In the genomic region with DNA sequence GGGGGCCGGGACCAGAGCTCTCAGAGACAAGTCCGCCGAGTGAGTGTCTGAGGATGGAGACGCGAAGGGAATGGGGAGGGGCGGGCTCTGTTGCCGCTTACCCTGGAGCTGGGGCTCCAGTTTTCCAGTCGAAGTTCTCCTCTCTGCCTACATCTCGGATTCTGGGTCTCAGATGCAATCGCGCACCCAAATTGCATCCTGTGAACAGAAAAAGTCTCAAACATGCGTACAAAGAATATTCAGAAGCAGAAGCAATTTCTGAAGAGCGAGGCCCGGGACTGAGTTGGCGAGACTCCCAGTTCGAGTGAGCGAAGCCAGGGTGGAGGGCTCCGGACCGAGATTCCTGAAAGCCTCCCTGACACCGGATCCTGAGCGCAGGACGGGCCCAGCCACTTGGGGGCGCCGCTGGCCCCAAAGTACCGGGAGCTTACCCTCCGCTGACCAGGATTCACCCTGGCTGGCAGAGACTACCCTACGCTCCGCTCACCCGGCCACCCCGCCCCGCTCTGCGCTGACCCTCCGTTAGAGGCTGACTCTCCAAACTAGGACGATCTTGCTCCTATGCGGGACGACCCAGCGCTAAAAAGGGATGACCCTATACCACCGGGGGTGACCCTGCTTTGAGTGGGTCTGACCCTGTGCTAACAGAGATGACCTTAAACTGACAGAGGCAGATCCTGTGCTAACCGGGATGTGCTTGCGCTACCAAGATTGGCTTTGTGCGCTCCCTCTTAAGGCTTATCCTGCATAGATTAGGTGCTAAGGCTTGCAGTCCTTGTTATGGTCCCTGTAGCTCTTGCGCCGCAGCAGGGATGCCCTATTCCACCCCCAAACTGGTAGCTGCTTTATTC, we compare ENCODE assay signal across 11 cellular contexts. TPM values are rescaled to one million over a fixed set of nuclear protein-coding genes. Genes with fewer than 3 reads are reported as not detected.
DNase-seq lines count a peak whose midpoint lies in the region; ATAC-seq, FAIRE-seq and TF ChIP-seq lines count a peak whose summit lies in the region.
"Had no signal": no experiment of that assay in that cellular context is flagged by ENCODE, and none has a peak within 500 bp of the region (broad histone marks: within the 10 kb centered on the region; RNA-seq: fewer than 3 reads in every experiment).

No MANE protein-coding gene starts in this region.

- TF ChIP-seq POLR2A in HCT116 (IDR thresholded peaks at IDR 0.05; ENCODE audit: borderline replicate concordance, extremely low read depth, insufficient read depth, insufficient read length) (no peak), GM12878 (IDR thresholded peaks at IDR 0.05; ENCODE audit: low read depth, low read length) (no peak), HepG2 (IDR thresholded peaks at IDR 0.05; ENCODE audit: insufficient read depth in 1 of 2, low read depth in 2 of 2, low read length in 2 of 2) (no peak)

- no peaks in the 10 kb centered on the region for H3K9me2 ChIP-seq in HCT116 (ENCODE audit: insufficient read depth)

- ATAC-seq in HCT116 (peak; percentile 93), GM12878 (no peak), HepG2 (peak; percentile 94), GM18867 (IDR thresholded peaks at IDR 0.05; ENCODE audit: unreplicated experiment) (no peak)

- H3K9ac ChIP-seq in HCT116 (ENCODE audit: low read length) (no peak overlapping the region), GM12878 (ENCODE audit: control insufficient read depth, insufficient read depth, low read length) (no peak overlapping the region), HepG2 (ENCODE audit: insufficient read depth, low read depth, low read length) (no peak overlapping the region)

- H4K20me1 ChIP-seq in HCT116 (ENCODE audit: insufficient read depth) = no peaks in the 10 kb centered on the region
- no peaks in the 10 kb centered on the region for H4K20me1 ChIP-seq in GM12878 (ENCODE audit: control insufficient read depth, insufficient read depth)
- H4K20me1 ChIP-seq in HepG2 (ENCODE audit: insufficient read depth, low read length) = peaks cover 4% of the 10 kb centered on the region; the same call in 1 of the 2 replicates

- POLR2A ChIA-PET in HCT116 (lab: Charles Lee) (no interaction called here), GM12878 (lab: Charles Lee) (no interaction called here), HepG2 (lab: Yijun Ruan, JAX) (no interaction called here)

- H3K9me3 ChIP-seq in HCT116 (ENCODE audit: control insufficient read depth in 1 of 2, insufficient read depth in 1 of 2, low read depth in 1 of 2, low read length in 2 of 2) = no peaks in the 10 kb centered on the region
- H3K9me3 ChIP-seq in GM12878 (replicated peaks; ENCODE audit: control insufficient read depth, insufficient read depth, low read length) = no peaks in the 10 kb centered on the region; the same call in 2 of the 3 replicates
- H3K9me3 ChIP-seq in HepG2 (ENCODE audit: low read length) = no peaks in the 10 kb centered on the region

- in situ Hi-C loops in GM12878 (cut with MboI) = no loop called here
- in situ Hi-C loops in HepG2 (cut with HindIII; ENCODE audit: extremely low pct_ligation_motif_present, low pct_unique_long_range_greater_than_20kb) = loop anchor here (5.0 kb wide), 1 partner anchor 262 kb away; no protein-coding TSS in a partner anchor

- no peak for DNase-seq in AG09309 (ENCODE audit: low read depth)
- no peak for DNase-seq in HCT116 (ENCODE audit: low read depth, low spot score)
- DNase-seq in GM12878 (ENCODE audit: low read depth, low spot score) = no peak
- DNase-seq in HepG2 (ENCODE audit: low spot score) = peak; percentile 25
- DNase-seq in AML-193 (lab: John Stamatoyannopoulos, UW) = no peak
- DNase-seq in NCI-H2107 treated with DMSO at 0.1 percent for 48 hours (lab: John Stamatoyannopoulos, UW; ENCODE audit: unreplicated experiment) = no peak
- DNase-seq in activated naive CD4-positive, alpha-beta T cell (lab: John Stamatoyannopoulos, UW) = no peak

- no peak for FAIRE-seq in GM12878 (lab: Jason Lieb, UNC)
- FAIRE-seq in HepG2 (lab: Jason Lieb, UNC) = no peak
- FAIRE-seq: GM12892 had no signal

- TF ChIP-seq RAD21 in HCT116 (IDR thresholded peaks at IDR 0.05; ENCODE audit: low read depth) (peak; percentile 68), GM12878 (IDR thresholded peaks at IDR 0.05; ENCODE audit: insufficient read depth, low read depth, low read length) (peak; percentile 8; the same call in 1 of the 2 replicates), HepG2 (CRISPR knock-in tag; IDR thresholded peaks at IDR 0.05) (peak; percentile 77)

- no peaks in the 10 kb centered on the region for H3K36me3 ChIP-seq in HCT116 (ENCODE audit: control insufficient read depth in 1 of 2, insufficient read depth in 2 of 2, low read length in 2 of 2)
- no peaks in the 10 kb centered on the region for H3K36me3 ChIP-seq in GM12878 (ENCODE audit: control insufficient read depth in 2 of 2, insufficient read depth in 2 of 2, low read length in 1 of 2)
- H3K36me3 ChIP-seq in HepG2 (replicated peaks in 1 of 2; ENCODE audit: control insufficient read depth in 1 of 2, insufficient read depth in 2 of 2, low read length in 2 of 2) = no peaks in the 10 kb centered on the region

- intact Hi-C loops in HCT116 (cut with micrococcal nuclease) (loop anchor here (1.0 kb wide), 1 partner anchor 174 kb away; no protein-coding TSS in a partner anchor), GM12878 (cut with micrococcal nuclease; ENCODE audit: unreplicated experiment) (no loop called here), HepG2 (cut with micrococcal nuclease; ENCODE audit: unreplicated experiment) (loop anchor here (1.0 to 5.0 kb wide), 2 partner anchors 260 to 277 kb away; no protein-coding TSS in a partner anchor)

- TF ChIP-seq CTCF in AG09309 (IDR thresholded peaks at IDR 0.05; ENCODE audit: control insufficient read depth, insufficient read depth, low read depth, low read length, missing control alignments) = peak; percentile 32
- TF ChIP-seq CTCF in HCT116 (IDR thresholded peaks at IDR 0.05 in 2 of 3, conservative IDR thresholded peaks at IDR 0.05 in 1 of 3; ENCODE audit: borderline replicate concordance in 1 of 3, insufficient read depth in 1 of 3, low read depth in 2 of 3, low read length in 2 of 3) = peak; percentile 62 to 86 (median 63)
- TF ChIP-seq CTCF in GM12878 (IDR thresholded peaks at IDR 0.05 in 2 of 3, conservative IDR thresholded peaks at IDR 0.05 in 1 of 3; ENCODE audit: control insufficient read depth in 2 of 3, extremely low read depth in 1 of 3, insufficient read depth in 1 of 3, low read depth in 3 of 3, low read length in 3 of 3) = peak; percentile 27 to 38 (median 32); a peak in 2 of 6 replicates
- TF ChIP-seq CTCF in HepG2 (CRISPR knock-in tag; IDR thresholded peaks at IDR 0.05) = peak; percentile 79

- WGBS in GM12878 (ENCODE audit: insufficient coverage, insufficient replicate concordance, low lambda C conversion rate, missing lambda C conversion rate) = 27% methylated on average over 40 of the region's 43 CpGs
- WGBS in HepG2 (ENCODE audit: low lambda C conversion rate) = 31% methylated on average over 23 of the region's 43 CpGs

- SMC1A ChIA-PET in GM12878 (lab: Charles Lee; ENCODE audit: uncharacterized antibody, unreplicated experiment) = interaction anchor here (0.6 to 1.2 kb wide), 3 partner anchors 18 to 67 kb away, joined by 3 to 4 read pairs (median 3); no protein-coding TSS in a partner anchor

- CTCF ChIA-PET in HCT116 (lab: Charles Lee) (interaction anchor here (0.7 to 4.6 kb wide), 11 partner anchors 9 to 276 kb away, joined by 3 to 43 read pairs (median 4); partner anchors contain the start of gene FOXD2), GM12878 (lab: Yijun Ruan, JAX) (interaction anchor here (2.2 to 2.4 kb wide), 2 partner anchors 14 to 276 kb away, joined by 11 to 13 read pairs; no protein-coding TSS in a partner anchor), HepG2 (lab: Yijun Ruan, JAX; ENCODE audit: low intra/inter-chr PET ratio, low total read pairs) (interaction anchor here (1.2 kb wide), 1 partner anchor 261 kb away, joined by 5 read pairs; no protein-coding TSS in a partner anchor)

- H3K4me1 ChIP-seq in HCT116 (ENCODE audit: control insufficient read depth in 1 of 2, insufficient read depth in 2 of 2, low read length in 2 of 2) = no peaks in the 10 kb centered on the region
- H3K4me1 ChIP-seq in GM12878 (ENCODE audit: control insufficient read depth, insufficient read depth, low read length) = no peaks in the 10 kb centered on the region; the same call in 1 of the 2 replicates
- H3K4me1 ChIP-seq in HepG2 (ENCODE audit: insufficient read depth, low read length) = no peaks in the 10 kb centered on the region

- BruUV-seq in HCT116 (replicated peaks; lab: Mats Ljungman, UMichigan) (no TSS peak), GM12878 (replicated peaks; lab: Mats Ljungman, UMichigan) (no TSS peak), HepG2 (replicated peaks; lab: Mats Ljungman, UMichigan) (no TSS peak)

- H3K4me3 ChIP-seq in AG09309 (ENCODE audit: control insufficient read depth, low read depth, low read length) (no peak overlapping the region), HCT116 (replicated peaks in 1 of 2; ENCODE audit: low read depth in 1 of 2, low read length in 2 of 2) (no peak overlapping the region), GM12878 (no peak overlapping the region), HepG2 (replicated peaks in 1 of 3; ENCODE audit: insufficient read depth in 1 of 3, low read depth in 2 of 3, low read length in 3 of 3) (no peak overlapping the region)

- H3K27ac ChIP-seq in HCT116 (ENCODE audit: low read depth, low read length) (no peak overlapping the region), GM12878 (ENCODE audit: control insufficient read depth, insufficient read depth) (no peak overlapping the region), HepG2 (ENCODE audit: extremely low read length, insufficient read depth, low read length) (no peak overlapping the region)

- no peak for TF ChIP-seq EP300 in GM12878 (IDR thresholded peaks at IDR 0.05; ENCODE audit: borderline replicate concordance in 1 of 2, control insufficient read depth in 1 of 2, low read depth in 2 of 2, low read length in 2 of 2)
- no peak for TF ChIP-seq EP300 in HepG2 (IDR thresholded peaks at IDR 0.05; ENCODE audit: low read depth in 2 of 2, low read length in 2 of 2)
- no peak for TF ChIP-seq EP300 in HepG2 (CRISPR knock-in tag; IDR thresholded peaks at IDR 0.05; ENCODE audit: borderline replicate concordance)

- H2AFZ ChIP-seq in HCT116 (ENCODE audit: low read depth, low read length, poor library complexity, severe bottlenecking) (no peak overlapping the region), GM12878 (ENCODE audit: control insufficient read depth, low read depth, low read length) (no peak overlapping the region), HepG2 (ENCODE audit: low read length) (no peak overlapping the region)

- RAD21 ChIA-PET in HCT116 (lab: Charles Lee; ENCODE audit: low non-redundant PET in 1 of 2, low total read pairs in 2 of 2, uncharacterized antibody in 2 of 2, unreplicated experiment in 2 of 2) = interaction anchor here (0.7 to 1.5 kb wide), 2 partner anchors 276 kb away, joined by 4 read pairs; no protein-coding TSS in a partner anchor
- RAD21 ChIA-PET in GM12878 (lab: Charles Lee; ENCODE audit: unreplicated experiment) = interaction anchor here (0.6 to 1.5 kb wide), 2 partner anchors 15 to 261 kb away, joined by 3 read pairs; no protein-coding TSS in a partner anchor

- H3K4me2 ChIP-seq in HCT116 (ENCODE audit: low read length) (no peak overlapping the region), GM12878 (ENCODE audit: control insufficient read depth, insufficient read depth) (no peak overlapping the region), HepG2 (ENCODE audit: low read depth, low read length) (no peak overlapping the region)

- H3K27me3 ChIP-seq in HCT116 (ENCODE audit: insufficient read depth, low read length) = peaks cover 14% of the 10 kb centered on the region; the same call in 1 of the 2 replicates
- peaks cover 18 to 22% of the 10 kb centered on the region in 2 experiments for H3K27me3 ChIP-seq in GM12878 (replicated peaks in 1 of 2; ENCODE audit: control insufficient read depth in 2 of 2, insufficient read depth in 2 of 2, low read length in 1 of 2)
- H3K27me3 ChIP-seq in HepG2 (ENCODE audit: control insufficient read depth in 1 of 2, insufficient read depth in 2 of 2, low read length in 2 of 2) = peaks cover 10 to 78% of the 10 kb centered on the region in 2 experiments; a peak in 4 of 5 replicates

- no peaks in the 10 kb centered on the region for H3K79me2 ChIP-seq in HCT116 (ENCODE audit: insufficient read depth, low read length)
- no peaks in the 10 kb centered on the region for H3K79me2 ChIP-seq in GM12878 (ENCODE audit: control insufficient read depth, insufficient read depth, low read length)
- no peaks in the 10 kb centered on the region for H3K79me2 ChIP-seq in HepG2 (ENCODE audit: insufficient read depth, low read length)

RNA-seq across cellular contexts. Expression of gene FOXD2, which starts 12.1 kb away (rescaled TPM):
- total RNA-seq in HCT116 (2021; ENCODE audit: unreplicated experiment) = 1.9 TPM
- 1.0 and 1.5 TPM in 2 replicates for polyA plus RNA-seq in HCT116 (2012)
- total RNA-seq in GM12878 (2013; cell fraction: nucleolus; rRNA removed) = 0.10 TPM in 1 of 2 replicates, not detected in the other
- under 0.01 and 0.05 TPM in 2 replicates for total RNA-seq in GM12878 (2014; rRNA removed)
- total RNA-seq in GM12878 (2014; rRNA removed; fragmentation: Illumina TruSeq; extraction: Trizol) = 0.04 TPM in 1 of 2 replicates, not detected in the other
- total RNA-seq in GM12878 (2021) = 0.05 TPM in 1 of 2 replicates, not detected in the other
- polyA plus RNA-seq in GM12878 (2011; ENCODE audit: low read depth) = 0.12 TPM
- polyA plus RNA-seq in GM12878 (2011; rRNA removed) = 0.01 and 0.04 TPM in 2 replicates
- 0.01 and 0.03 TPM in 2 replicates for polyA plus RNA-seq in GM12878 (2011; cell fraction: cytosol; rRNA removed)
- polyA plus RNA-seq in GM12878 (2011; cell fraction: nucleus; rRNA removed) = 0.15 and 0.16 TPM in 2 replicates
- polyA plus RNA-seq in GM12878 (2012) = 0.26 and 0.29 TPM in 2 replicates
- 0.01 TPM in 1 of 2 replicates, not detected in the other for polyA plus RNA-seq in GM12878 (2014; fragmentation: Illumina TruSeq; extraction: Trizol)
- polyA plus RNA-seq in GM12878 (2014; fragmentation: Nextera tagmentation; extraction: Ambion mirVana) = under 1 TPM in 1 of 2 experiments, not detected in 1; 0.04 TPM
- 0.01 and 0.04 TPM in 2 replicates for polyA plus RNA-seq in GM12878 (2014; rRNA removed)
- under 1 TPM; 0.23 to 0.27 TPM for polyA plus RNA-seq in GM12878 (2016; fragmentation: Nextera tagmentation; extraction: Ambion mirVana)
- 0.05 TPM in 1 of 2 replicates, not detected in the other for polyA minus RNA-seq in GM12878 (2011; rRNA and poly(A)+ RNA removed)
- not detected in 2 replicates for polyA minus RNA-seq in GM12878 (2011; cell fraction: cytosol; rRNA and poly(A)+ RNA removed)
- polyA minus RNA-seq in GM12878 (2011; cell fraction: nucleus; rRNA and poly(A)+ RNA removed) = 0.24 and 0.29 TPM in 2 replicates
- 0.07 and 0.09 TPM in 2 replicates for total RNA-seq in HepG2 (2016; rRNA removed; fragmentation: Illumina TruSeq; extraction: Trizol)
- total RNA-seq in HepG2 (2016; cell fraction: cytosol; rRNA removed; fragmentation: Illumina TruSeq; extraction: Trizol; ENCODE audit: low read depth) = 0.09 TPM in 1 of 2 replicates, not detected in the other
- 0.04 and 0.09 TPM in 2 replicates for total RNA-seq in HepG2 (2016; cell fraction: insoluble cytoplasmic fraction; rRNA removed; fragmentation: Illumina TruSeq; extraction: Trizol)
- total RNA-seq in HepG2 (2016; cell fraction: membrane; rRNA removed; fragmentation: Illumina TruSeq; extraction: Trizol) = 0.09 and 0.10 TPM in 2 replicates
- total RNA-seq in HepG2 (2016; cell fraction: nucleus; rRNA removed; fragmentation: Illumina TruSeq; extraction: Trizol) = 0.06 TPM in 1 of 2 replicates, not detected in the other
- polyA plus RNA-seq in HepG2 (2011; rRNA removed) = 0.01 and 0.03 TPM in 2 replicates
- polyA plus RNA-seq in HepG2 (2011; cell fraction: cytosol; rRNA removed) = 0.03 and 0.04 TPM in 2 replicates
- polyA plus RNA-seq in HepG2 (2011; cell fraction: nucleus; rRNA removed) = 0.03 and 0.10 TPM in 2 replicates
- 0.29 and 0.32 TPM in 2 replicates for polyA plus RNA-seq in HepG2 (2012)
- polyA plus RNA-seq in HepG2 (2016; cell fraction: cytosol; fragmentation: Illumina TruSeq; extraction: Trizol; ENCODE audit: low read depth) = 0.02 TPM in 1 of 2 replicates, not detected in the other
- 0.05 and 0.13 TPM in 2 replicates for polyA plus RNA-seq in HepG2 (2016; cell fraction: insoluble cytoplasmic fraction; fragmentation: Illumina TruSeq; extraction: Trizol; ENCODE audit: low read depth)
- polyA plus RNA-seq in HepG2 (2016; cell fraction: membrane; fragmentation: Illumina TruSeq; extraction: Trizol; ENCODE audit: low read depth) = not detected in 2 replicates
- polyA plus RNA-seq in HepG2 (2016; cell fraction: nucleus; fragmentation: Illumina TruSeq; extraction: Trizol; ENCODE audit: insufficient read depth, low read depth) = 0.09 TPM in 1 of 2 replicates, not detected in the other
- 0.23 TPM in 1 of 2 replicates, not detected in the other for polyA minus RNA-seq in HepG2 (2011; rRNA and poly(A)+ RNA removed; ENCODE audit: low replicate concordance)
- polyA minus RNA-seq in HepG2 (2011; cell fraction: cytosol; rRNA and poly(A)+ RNA removed) = not detected in 2 replicates
- 0.12 TPM in 1 of 2 replicates, not detected in the other for polyA minus RNA-seq in HepG2 (2011; cell fraction: nucleus; rRNA and poly(A)+ RNA removed)

RNA-seq across cellular contexts. Expression of gene FOXE3, which starts 33.8 kb away (rescaled TPM):
- total RNA-seq in HCT116 (2021; ENCODE audit: unreplicated experiment) (0.20 TPM), GM12878 (2014; rRNA removed) (not detected in 2 replicates), GM12878 (2014; rRNA removed; fragmentation: Illumina TruSeq; extraction: Trizol) (not detected in 2 replicates), GM12878 (2021) (not detected in 2 replicates), HepG2 (2016; rRNA removed; fragmentation: Illumina TruSeq; extraction: Trizol) (not detected in 2 replicates)
- polyA plus RNA-seq in HCT116 (2012) = 0.09 TPM in 2 replicates
- total RNA-seq in GM12878 (2013; cell fraction: nucleolus; rRNA removed) = not detected in 2 replicates
- polyA plus RNA-seq in GM12878 (2011; ENCODE audit: low read depth) = not detected
- polyA plus RNA-seq in GM12878 (2011; rRNA removed) (not detected in 2 replicates), GM12878 (2014; fragmentation: Illumina TruSeq; extraction: Trizol) (not detected in 2 replicates), GM12878 (2014; fragmentation: Nextera tagmentation; extraction: Ambion mirVana) (not detected), GM12878 (2014; rRNA removed) (0.13 TPM in 1 of 2 replicates, not detected in the other), GM12878 (2016; fragmentation: Nextera tagmentation; extraction: Ambion mirVana) (not detected), HepG2 (2011; rRNA removed) (not detected in 2 replicates)
- not detected in 2 replicates for polyA plus RNA-seq in GM12878 (2011; cell fraction: cytosol; rRNA removed)
- not detected in 2 replicates for polyA plus RNA-seq in GM12878 (2011; cell fraction: nucleus; rRNA removed)
- not detected in 2 replicates for polyA plus RNA-seq in GM12878 (2012)
- polyA minus RNA-seq in GM12878 (2011; rRNA and poly(A)+ RNA removed) = not detected in 2 replicates
- polyA minus RNA-seq in GM12878 (2011; cell fraction: cytosol; rRNA and poly(A)+ RNA removed) = not detected in 2 replicates
- polyA minus RNA-seq in GM12878 (2011; cell fraction: nucleus; rRNA and poly(A)+ RNA removed) = not detected in 2 replicates
- total RNA-seq in HepG2 (2016; cell fraction: cytosol; rRNA removed; fragmentation: Illumina TruSeq; extraction: Trizol; ENCODE audit: low read depth) = not detected in 2 replicates
- not detected in 2 replicates for total RNA-seq in HepG2 (2016; cell fraction: insoluble cytoplasmic fraction; rRNA removed; fragmentation: Illumina TruSeq; extraction: Trizol)
- total RNA-seq in HepG2 (2016; cell fraction: membrane; rRNA removed; fragmentation: Illumina TruSeq; extraction: Trizol) = not detected in 2 replicates
- total RNA-seq in HepG2 (2016; cell fraction: nucleus; rRNA removed; fragmentation: Illumina TruSeq; extraction: Trizol) = not detected in 2 replicates
- polyA plus RNA-seq in HepG2 (2011; cell fraction: cytosol; rRNA removed) = not detected in 2 replicates
- not detected in 2 replicates for polyA plus RNA-seq in HepG2 (2011; cell fraction: nucleus; rRNA removed)
- not detected in 2 replicates for polyA plus RNA-seq in HepG2 (2012)
- polyA plus RNA-seq in HepG2 (2016; cell fraction: cytosol; fragmentation: Illumina TruSeq; extraction: Trizol; ENCODE audit: low read depth) = not detected in 2 replicates
- not detected in 2 replicates for polyA plus RNA-seq in HepG2 (2016; cell fraction: insoluble cytoplasmic fraction; fragmentation: Illumina TruSeq; extraction: Trizol; ENCODE audit: low read depth)
- polyA plus RNA-seq in HepG2 (2016; cell fraction: membrane; fragmentation: Illumina TruSeq; extraction: Trizol; ENCODE audit: low read depth) = not detected in 2 replicates
- polyA plus RNA-seq in HepG2 (2016; cell fraction: nucleus; fragmentation: Illumina TruSeq; extraction: Trizol; ENCODE audit: insufficient read depth, low read depth) = not detected in 2 replicates
- not detected in 2 replicates for polyA minus RNA-seq in HepG2 (2011; rRNA and poly(A)+ RNA removed; ENCODE audit: low replicate concordance)
- not detected in 2 replicates for polyA minus RNA-seq in HepG2 (2011; cell fraction: cytosol; rRNA and poly(A)+ RNA removed)
- polyA minus RNA-seq in HepG2 (2011; cell fraction: nucleus; rRNA and poly(A)+ RNA removed) = not detected in 2 replicates
- total RNA-seq: glomerular endothelial cell, LHCN-M2 had no signal

Comparison
In these comparisons a context has a peak if more than half of its experiments do, and no peak if none do; other contexts are left out.
1. ATAC-seq: peak in HCT116 (single experiment) and HepG2 (single experiment); none in GM12878 (single experiment) and GM18867 (single experiment).
2. Peak in every context shown above with its lines, with median percentiles within 50 percentile points of each other: CTCF ChIP-seq.